Comparison of ENCODE assay signal across 1 cellular context in the genomic region with DNA sequence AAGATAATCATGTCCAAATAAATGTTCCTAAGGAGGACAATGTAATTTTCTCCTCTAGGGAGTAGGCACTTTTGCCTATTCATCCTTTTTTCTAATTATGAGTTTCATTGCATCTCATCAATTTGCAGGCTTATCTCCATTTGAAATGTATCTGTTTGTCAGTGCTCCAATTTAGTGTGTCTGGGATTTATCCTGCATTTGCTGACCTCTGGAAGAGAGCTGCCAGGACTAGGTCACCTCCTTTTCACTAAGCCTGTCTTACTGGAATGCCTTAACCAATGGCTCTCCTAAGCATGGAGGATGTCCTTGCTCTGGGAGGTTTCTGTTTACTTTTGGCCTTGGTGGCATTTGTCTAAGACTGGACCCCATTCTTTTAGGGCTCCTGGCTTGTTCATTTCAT.
TF ChIP-seq lines count a peak whose summit lies in the region.

No MANE protein-coding gene starts in this region.

TF ChIP-seq in SK-N-SH treated with all-trans-retinoic acid at 6 μM for 48 hours, 23 proteins besides CTCF, POLR2A, EP300 and RAD21 (continued from another document):
- TF ChIP-seq, protein P1, sequence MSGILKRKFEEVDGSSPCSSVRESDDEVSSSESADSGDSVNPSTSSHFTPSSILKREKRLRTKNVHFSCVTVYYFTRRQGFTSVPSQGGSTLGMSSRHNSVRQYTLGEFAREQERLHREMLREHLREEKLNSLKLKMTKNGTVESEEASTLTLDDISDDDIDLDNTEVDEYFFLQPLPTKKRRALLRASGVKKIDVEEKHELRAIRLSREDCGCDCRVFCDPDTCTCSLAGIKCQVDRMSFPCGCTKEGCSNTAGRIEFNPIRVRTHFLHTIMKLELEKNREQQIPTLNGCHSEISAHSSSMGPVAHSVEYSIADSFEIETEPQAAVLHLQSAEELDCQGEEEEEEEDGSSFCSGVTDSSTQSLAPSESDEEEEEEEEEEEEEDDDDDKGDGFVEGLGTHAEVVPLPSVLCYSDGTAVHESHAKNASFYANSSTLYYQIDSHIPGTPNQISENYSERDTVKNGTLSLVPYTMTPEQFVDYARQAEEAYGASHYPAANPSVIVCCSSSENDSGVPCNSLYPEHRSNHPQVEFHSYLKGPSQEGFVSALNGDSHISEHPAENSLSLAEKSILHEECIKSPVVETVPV (CRISPR knock-in tag; IDR thresholded peaks at IDR 0.05), result no peak
- peak; percentile 60 for TF ChIP-seq ISL1 (CRISPR knock-in tag; IDR thresholded peaks at IDR 0.05)
